Comparison of ENCODE assay signal across 2 cellular contexts in the genomic region with DNA sequence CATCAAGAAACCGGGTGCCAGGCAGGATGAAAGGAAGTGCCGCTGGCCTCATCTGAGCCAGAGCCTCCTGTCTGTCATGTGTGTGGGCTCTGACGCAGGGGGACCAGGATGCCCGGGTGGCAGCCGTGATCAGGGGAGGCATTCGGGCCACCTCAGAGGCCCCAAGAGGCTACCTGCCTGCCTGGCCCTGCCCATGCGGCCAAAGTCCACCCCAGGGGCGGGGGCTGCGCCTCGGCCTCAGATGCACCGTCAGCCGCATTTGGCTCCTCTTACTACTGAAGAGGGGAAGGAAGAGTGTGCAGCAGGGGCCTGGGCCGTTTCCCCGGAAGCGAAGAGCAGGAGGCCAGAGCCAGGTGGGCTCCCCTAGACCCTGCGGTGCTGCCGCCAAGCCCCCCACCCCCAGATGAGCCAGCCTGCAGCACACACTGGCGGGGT.
TF ChIP-seq lines count a peak whose summit lies in the region.

No MANE protein-coding gene starts in this region.

TF ChIP-seq in H1, 55 proteins besides CTCF, POLR2A, EP300 and RAD21:
- TF ChIP-seq, protein P1, sequence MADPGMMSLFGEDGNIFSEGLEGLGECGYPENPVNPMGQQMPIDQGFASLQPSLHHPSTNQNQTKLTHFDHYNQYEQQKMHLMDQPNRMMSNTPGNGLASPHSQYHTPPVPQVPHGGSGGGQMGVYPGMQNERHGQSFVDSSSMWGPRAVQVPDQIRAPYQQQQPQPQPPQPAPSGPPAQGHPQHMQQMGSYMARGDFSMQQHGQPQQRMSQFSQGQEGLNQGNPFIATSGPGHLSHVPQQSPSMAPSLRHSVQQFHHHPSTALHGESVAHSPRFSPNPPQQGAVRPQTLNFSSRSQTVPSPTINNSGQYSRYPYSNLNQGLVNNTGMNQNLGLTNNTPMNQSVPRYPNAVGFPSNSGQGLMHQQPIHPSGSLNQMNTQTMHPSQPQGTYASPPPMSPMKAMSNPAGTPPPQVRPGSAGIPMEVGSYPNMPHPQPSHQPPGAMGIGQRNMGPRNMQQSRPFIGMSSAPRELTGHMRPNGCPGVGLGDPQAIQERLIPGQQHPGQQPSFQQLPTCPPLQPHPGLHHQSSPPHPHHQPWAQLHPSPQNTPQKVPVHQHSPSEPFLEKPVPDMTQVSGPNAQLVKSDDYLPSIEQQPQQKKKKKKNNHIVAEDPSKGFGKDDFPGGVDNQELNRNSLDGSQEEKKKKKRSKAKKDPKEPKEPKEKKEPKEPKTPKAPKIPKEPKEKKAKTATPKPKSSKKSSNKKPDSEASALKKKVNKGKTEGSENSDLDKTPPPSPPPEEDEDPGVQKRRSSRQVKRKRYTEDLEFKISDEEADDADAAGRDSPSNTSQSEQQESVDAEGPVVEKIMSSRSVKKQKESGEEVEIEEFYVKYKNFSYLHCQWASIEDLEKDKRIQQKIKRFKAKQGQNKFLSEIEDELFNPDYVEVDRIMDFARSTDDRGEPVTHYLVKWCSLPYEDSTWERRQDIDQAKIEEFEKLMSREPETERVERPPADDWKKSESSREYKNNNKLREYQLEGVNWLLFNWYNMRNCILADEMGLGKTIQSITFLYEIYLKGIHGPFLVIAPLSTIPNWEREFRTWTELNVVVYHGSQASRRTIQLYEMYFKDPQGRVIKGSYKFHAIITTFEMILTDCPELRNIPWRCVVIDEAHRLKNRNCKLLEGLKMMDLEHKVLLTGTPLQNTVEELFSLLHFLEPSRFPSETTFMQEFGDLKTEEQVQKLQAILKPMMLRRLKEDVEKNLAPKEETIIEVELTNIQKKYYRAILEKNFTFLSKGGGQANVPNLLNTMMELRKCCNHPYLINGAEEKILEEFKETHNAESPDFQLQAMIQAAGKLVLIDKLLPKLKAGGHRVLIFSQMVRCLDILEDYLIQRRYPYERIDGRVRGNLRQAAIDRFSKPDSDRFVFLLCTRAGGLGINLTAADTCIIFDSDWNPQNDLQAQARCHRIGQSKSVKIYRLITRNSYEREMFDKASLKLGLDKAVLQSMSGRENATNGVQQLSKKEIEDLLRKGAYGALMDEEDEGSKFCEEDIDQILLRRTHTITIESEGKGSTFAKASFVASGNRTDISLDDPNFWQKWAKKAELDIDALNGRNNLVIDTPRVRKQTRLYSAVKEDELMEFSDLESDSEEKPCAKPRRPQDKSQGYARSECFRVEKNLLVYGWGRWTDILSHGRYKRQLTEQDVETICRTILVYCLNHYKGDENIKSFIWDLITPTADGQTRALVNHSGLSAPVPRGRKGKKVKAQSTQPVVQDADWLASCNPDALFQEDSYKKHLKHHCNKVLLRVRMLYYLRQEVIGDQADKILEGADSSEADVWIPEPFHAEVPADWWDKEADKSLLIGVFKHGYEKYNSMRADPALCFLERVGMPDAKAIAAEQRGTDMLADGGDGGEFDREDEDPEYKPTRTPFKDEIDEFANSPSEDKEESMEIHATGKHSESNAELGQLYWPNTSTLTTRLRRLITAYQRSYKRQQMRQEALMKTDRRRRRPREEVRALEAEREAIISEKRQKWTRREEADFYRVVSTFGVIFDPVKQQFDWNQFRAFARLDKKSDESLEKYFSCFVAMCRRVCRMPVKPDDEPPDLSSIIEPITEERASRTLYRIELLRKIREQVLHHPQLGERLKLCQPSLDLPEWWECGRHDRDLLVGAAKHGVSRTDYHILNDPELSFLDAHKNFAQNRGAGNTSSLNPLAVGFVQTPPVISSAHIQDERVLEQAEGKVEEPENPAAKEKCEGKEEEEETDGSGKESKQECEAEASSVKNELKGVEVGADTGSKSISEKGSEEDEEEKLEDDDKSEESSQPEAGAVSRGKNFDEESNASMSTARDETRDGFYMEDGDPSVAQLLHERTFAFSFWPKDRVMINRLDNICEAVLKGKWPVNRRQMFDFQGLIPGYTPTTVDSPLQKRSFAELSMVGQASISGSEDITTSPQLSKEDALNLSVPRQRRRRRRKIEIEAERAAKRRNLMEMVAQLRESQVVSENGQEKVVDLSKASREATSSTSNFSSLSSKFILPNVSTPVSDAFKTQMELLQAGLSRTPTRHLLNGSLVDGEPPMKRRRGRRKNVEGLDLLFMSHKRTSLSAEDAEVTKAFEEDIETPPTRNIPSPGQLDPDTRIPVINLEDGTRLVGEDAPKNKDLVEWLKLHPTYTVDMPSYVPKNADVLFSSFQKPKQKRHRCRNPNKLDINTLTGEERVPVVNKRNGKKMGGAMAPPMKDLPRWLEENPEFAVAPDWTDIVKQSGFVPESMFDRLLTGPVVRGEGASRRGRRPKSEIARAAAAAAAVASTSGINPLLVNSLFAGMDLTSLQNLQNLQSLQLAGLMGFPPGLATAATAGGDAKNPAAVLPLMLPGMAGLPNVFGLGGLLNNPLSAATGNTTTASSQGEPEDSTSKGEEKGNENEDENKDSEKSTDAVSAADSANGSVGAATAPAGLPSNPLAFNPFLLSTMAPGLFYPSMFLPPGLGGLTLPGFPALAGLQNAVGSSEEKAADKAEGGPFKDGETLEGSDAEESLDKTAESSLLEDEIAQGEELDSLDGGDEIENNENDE (IDR thresholded peaks at IDR 0.05; ENCODE audit: insufficient replicate concordance, low read length) = no peak
- TF ChIP-seq POU5F1 (IDR thresholded peaks at IDR 0.05; ENCODE audit: low read depth, low read length) = no peak
- no peak for TF ChIP-seq CHD2 (IDR thresholded peaks at IDR 0.05; ENCODE audit: low read length)
- TF ChIP-seq, protein P2, sequence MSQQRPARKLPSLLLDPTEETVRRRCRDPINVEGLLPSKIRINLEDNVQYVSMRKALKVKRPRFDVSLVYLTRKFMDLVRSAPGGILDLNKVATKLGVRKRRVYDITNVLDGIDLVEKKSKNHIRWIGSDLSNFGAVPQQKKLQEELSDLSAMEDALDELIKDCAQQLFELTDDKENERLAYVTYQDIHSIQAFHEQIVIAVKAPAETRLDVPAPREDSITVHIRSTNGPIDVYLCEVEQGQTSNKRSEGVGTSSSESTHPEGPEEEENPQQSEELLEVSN (IDR thresholded peaks at IDR 0.05) = no peak
- TF ChIP-seq CBX8 (IDR thresholded peaks at IDR 0.05; ENCODE audit: borderline replicate concordance, low read depth, low read length) = no peak
- no peak for TF ChIP-seq SRF (IDR thresholded peaks at IDR 0.05; ENCODE audit: low read depth, low read length)
- TF ChIP-seq ZNF274 (IDR thresholded peaks at IDR 0.05; ENCODE audit: borderline replicate concordance, extremely low read depth, low read length) = no peak
- no peak for TF ChIP-seq NANOG (IDR thresholded peaks at IDR 0.05; ENCODE audit: insufficient read depth, low read depth, low read length, poor library complexity, severe bottlenecking)
- no peak for TF ChIP-seq CTBP2 (IDR thresholded peaks at IDR 0.05; ENCODE audit: borderline replicate concordance, insufficient read depth, insufficient read length, low read length)
- TF ChIP-seq, protein P3, sequence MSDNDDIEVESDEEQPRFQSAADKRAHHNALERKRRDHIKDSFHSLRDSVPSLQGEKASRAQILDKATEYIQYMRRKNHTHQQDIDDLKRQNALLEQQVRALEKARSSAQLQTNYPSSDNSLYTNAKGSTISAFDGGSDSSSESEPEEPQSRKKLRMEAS (IDR thresholded peaks at IDR 0.05) = no peak
- TF ChIP-seq HDAC6 (IDR thresholded peaks at IDR 0.05; ENCODE audit: low read depth, low read length) = no peak
- TF ChIP-seq SIN3A (conservative IDR thresholded peaks at IDR 0.05 in 1 of 2, IDR thresholded peaks at IDR 0.05 in 1 of 2; ENCODE audit: low read depth in 1 of 2, low read length in 2 of 2) = no peak
- TF ChIP-seq BCL11A (IDR thresholded peaks at IDR 0.05; ENCODE audit: low read depth in 2 of 2, low read length in 2 of 2) = no peak
- no peak for TF ChIP-seq KDM4A (IDR thresholded peaks at IDR 0.05; ENCODE audit: low read depth, low read length, severe bottlenecking)
TF ChIP-seq in H1: peak in this region for 0.

TF ChIP-seq in GM12891, 5 proteins besides CTCF, POLR2A, EP300 and RAD21 (continued from another document):
- TF ChIP-seq SPI1 (IDR thresholded peaks at IDR 0.05; ENCODE audit: low read depth, low read length) = no peak
- no peak for TF ChIP-seq POU2F2 (IDR thresholded peaks at IDR 0.05; ENCODE audit: low read depth, low read length)
- TF ChIP-seq POLR2AphosphoS5 (IDR thresholded peaks at IDR 0.05; ENCODE audit: low read depth, low read length) = no peak
